Comparison of ENCODE assay signal across 12 cellular contexts in genomic region chr1:15680131-15680530, GRCh38. TPM values are rescaled to one million over a fixed set of nuclear protein-coding genes. Genes with fewer than 3 reads are reported as not detected.
DNase-seq lines count a peak whose midpoint lies in the region; ATAC-seq and TF ChIP-seq lines count a peak whose summit lies in the region.
"Had no signal": no experiment of that assay in that cellular context is flagged by ENCODE, and none has a peak within 500 bp of the region (broad histone marks: within the 10 kb centered on the region; RNA-seq: fewer than 3 reads in every experiment).

No MANE protein-coding gene starts in this region.

- no peak for TF ChIP-seq POLR2A in GM18505 (IDR thresholded peaks at IDR 0.05; ENCODE audit: borderline replicate concordance, extremely low read depth, insufficient read depth, insufficient read length)

- peak; percentile 79 for DNase-seq in HCEC 1CT
- DNase-seq in adipocyte (ENCODE audit: low read depth): peak; percentile 85
- DNase-seq in foreskin keratinocyte: peak; percentile 81 to 95
- no peak for DNase-seq in NCI-H2107 (lab: John Stamatoyannopoulos, UW)
- no peak for DNase-seq in SJCRH30
- no peak for DNase-seq in CD4-positive, alpha-beta memory T cell
- DNase-seq: activated CD4-positive, CD25-positive, alpha-beta regulatory T cell; activated naive CD8-positive, alpha-beta T cell treated with anti-CD3 and anti-CD28 coated beads, Interleukin-2, amount 50 U/mL, for 24 hours; hippocampal formation; NCI-H1105 treated with DMSO at 0.1 percent for 48 hours had no signal

- POLR2A ChIA-PET in CD4-positive, alpha-beta memory T cell (lab: Charles Lee; ENCODE audit: partially characterized antibody): interaction anchor here (0.7 kb wide), 1 partner anchor 60 kb away, joined by 3 read pairs; no protein-coding TSS in a partner anchor

- H3K27ac ChIP-seq in foreskin keratinocyte (peak overlapping the region; percentile 83), subcutaneous abdominal adipose tissue (ENCODE audit: low read depth, low read length) (peak overlapping the region; percentile 93), SJCRH30 (no peak overlapping the region)
- no peak overlapping the region for H3K27ac ChIP-seq in CD4-positive, alpha-beta memory T cell (ENCODE audit: low read depth, low read length)

- H3K4me3 Mint-ChIP-seq in CD4-positive, alpha-beta memory T cell: no peak overlapping the region
- H3K4me3 Mint-ChIP-seq: activated naive CD8-positive, alpha-beta T cell treated with anti-CD3 and anti-CD28 coated beads, Interleukin-2, amount 50 U/mL, for 24 hours had no signal

- H3K9me3 Mint-ChIP-seq in CD4-positive, alpha-beta memory T cell: no peaks in the 10 kb centered on the region
- H3K9me3 Mint-ChIP-seq: activated naive CD8-positive, alpha-beta T cell treated with anti-CD3 and anti-CD28 coated beads, Interleukin-2, amount 50 U/mL, for 24 hours had no signal

- H3K9ac ChIP-seq in adipocyte (ENCODE audit: low read length) (peak overlapping the region; percentile 85), subcutaneous abdominal adipose tissue (ENCODE audit: low read length in 5 of 5) (no peak overlapping the region)

- TF ChIP-seq CTCF in foreskin keratinocyte (conservative IDR thresholded peaks at IDR 0.05): no peak

- no peaks in the 10 kb centered on the region for H3K27me3 Mint-ChIP-seq in CD4-positive, alpha-beta memory T cell
- H3K27me3 Mint-ChIP-seq: activated naive CD8-positive, alpha-beta T cell treated with anti-CD3 and anti-CD28 coated beads, Interleukin-2, amount 50 U/mL, for 24 hours had no signal

- H3K27ac Mint-ChIP-seq in CD4-positive, alpha-beta memory T cell: peak overlapping the region in 2 of 7 donors; percentile 38 to 86
- H3K27ac Mint-ChIP-seq: activated naive CD8-positive, alpha-beta T cell treated with anti-CD3 and anti-CD28 coated beads, Interleukin-2, amount 50 U/mL, for 24 hours had no signal

- CTCF ChIA-PET in CD4-positive, alpha-beta memory T cell (lab: Charles Lee; ENCODE audit: partially characterized antibody): no interaction called here

- H3K27me3 ChIP-seq in adipocyte (replicated peaks; ENCODE audit: control insufficient read depth, insufficient read depth, low read length): no peaks in the 10 kb centered on the region
- no peaks in the 10 kb centered on the region for H3K27me3 ChIP-seq in foreskin keratinocyte
- H3K27me3 ChIP-seq in subcutaneous abdominal adipose tissue (ENCODE audit: control insufficient read depth in 5 of 5, insufficient read depth in 4 of 5, low read length in 5 of 5): no peaks in the 10 kb centered on the region
- no peaks in the 10 kb centered on the region for H3K27me3 ChIP-seq in SJCRH30
- H3K27me3 ChIP-seq in CD4-positive, alpha-beta memory T cell (ENCODE audit: insufficient read depth, low read length): no peaks in the 10 kb centered on the region

- H3K36me3 Mint-ChIP-seq in CD4-positive, alpha-beta memory T cell: peaks cover 0 to 7% of the 10 kb centered on the region in 2 donors

- peak; percentile 80 for ATAC-seq in foreskin keratinocyte
- no peak for ATAC-seq in GM18505 (IDR thresholded peaks at IDR 0.05; ENCODE audit: unreplicated experiment)

- H3K36me3 ChIP-seq in adipocyte (ENCODE audit: control insufficient read depth, insufficient read depth, low read length, severe bottlenecking) (no peaks in the 10 kb centered on the region), subcutaneous abdominal adipose tissue (ENCODE audit: control insufficient read depth in 5 of 5, insufficient read depth in 5 of 5, low read length in 5 of 5) (no peaks in the 10 kb centered on the region), SJCRH30 (no peaks in the 10 kb centered on the region)
- H3K36me3 ChIP-seq in CD4-positive, alpha-beta memory T cell (ENCODE audit: insufficient read depth, low read length): no peaks in the 10 kb centered on the region

- H3K4me1 ChIP-seq in adipocyte (ENCODE audit: control insufficient read depth, insufficient read depth, low read length) (peaks cover 42% of the 10 kb centered on the region), foreskin keratinocyte (peaks cover 27% of the 10 kb centered on the region), subcutaneous abdominal adipose tissue (ENCODE audit: control insufficient read depth in 5 of 5, insufficient read depth in 5 of 5, low read length in 5 of 5) (peaks cover 5 to 40% (median 29%) of the 10 kb centered on the region in 5 donors), SJCRH30 (no peaks in the 10 kb centered on the region)
- H3K4me1 ChIP-seq in CD4-positive, alpha-beta memory T cell (ENCODE audit: insufficient read depth, low read length): peaks cover 8% of the 10 kb centered on the region

- intact Hi-C loops in CD4-positive, alpha-beta memory T cell (cut with micrococcal nuclease): no loop called here

- H3K9me3 ChIP-seq in adipocyte (ENCODE audit: control insufficient read depth, low read length) (no peaks in the 10 kb centered on the region), subcutaneous abdominal adipose tissue (ENCODE audit: control insufficient read depth in 5 of 5, low read length in 5 of 5) (no peaks in the 10 kb centered on the region), SJCRH30 (replicated peaks) (no peaks in the 10 kb centered on the region)
- no peaks in the 10 kb centered on the region for H3K9me3 ChIP-seq in CD4-positive, alpha-beta memory T cell (ENCODE audit: control insufficient read depth in 1 of 2, low read length in 2 of 2)

- peaks cover 4 to 10% (median 6%) of the 10 kb centered on the region in 4 donors for H3K4me1 Mint-ChIP-seq in CD4-positive, alpha-beta memory T cell

- H3K4me3 ChIP-seq in adipocyte (ENCODE audit: low read length): peak overlapping the region; percentile 49
- H3K4me3 ChIP-seq in subcutaneous abdominal adipose tissue (ENCODE audit: low read depth in 1 of 5, low read length in 5 of 5): no peak overlapping the region
- no peak overlapping the region for H3K4me3 ChIP-seq in SJCRH30
- H3K4me3 ChIP-seq in CD4-positive, alpha-beta memory T cell (ENCODE audit: low read length in 2 of 2): no peak overlapping the region

RNA-seq across cellular contexts. Expression of gene PLEKHM2, which starts 4.0 kb away (rescaled TPM):
- total RNA-seq in foreskin keratinocyte: 47.2 and 51.6 TPM in 2 replicates
- 37.6 and 42.5 TPM in 2 replicates for polyA plus RNA-seq in foreskin keratinocyte
- 33.6 and 36.2 TPM in 2 replicates for total RNA-seq in SJCRH30 (2014; rRNA removed; shearing (Covaris generic))
- total RNA-seq in CD4-positive, alpha-beta memory T cell: 10 to 100 TPM; 53.1 to 59.8 TPM
- polyA plus RNA-seq in CD4-positive, alpha-beta memory T cell: 1 to 10 TPM; 2.0 to 8.8 TPM

RNA-seq across cellular contexts. Expression of gene SLC25A34, which starts 55.9 kb away (rescaled TPM):
- total RNA-seq in foreskin keratinocyte: 0.35 and 0.44 TPM in 2 replicates
- 0.25 TPM in 2 replicates for polyA plus RNA-seq in foreskin keratinocyte
- total RNA-seq in SJCRH30 (2014; rRNA removed; shearing (Covaris generic)): 2.8 and 3.5 TPM in 2 replicates
- total RNA-seq in CD4-positive, alpha-beta memory T cell: 1 to 10 TPM; 2.2 to 4.2 TPM
- polyA plus RNA-seq in CD4-positive, alpha-beta memory T cell: under 1 TPM in 1 of 2 donors, not detected in 1; 0.08 TPM

Comparison
In these comparisons a context has a peak if more than half of its experiments do, and no peak if none do; other contexts are left out.
1. DNase-seq: peak in HCEC 1CT (single experiment), adipocyte (single experiment) and foreskin keratinocyte (2 of 2); none in NCI-H2107 (single experiment), SJCRH30 (0 of 2) and CD4-positive, alpha-beta memory T cell (0 of 5).
2. H3K27ac ChIP-seq: peak in foreskin keratinocyte (single experiment) and subcutaneous abdominal adipose tissue (single experiment); none in SJCRH30 (single experiment) and CD4-positive, alpha-beta memory T cell (single experiment).